ENCODE assay signal across 1 cellular context in the genomic region with DNA sequence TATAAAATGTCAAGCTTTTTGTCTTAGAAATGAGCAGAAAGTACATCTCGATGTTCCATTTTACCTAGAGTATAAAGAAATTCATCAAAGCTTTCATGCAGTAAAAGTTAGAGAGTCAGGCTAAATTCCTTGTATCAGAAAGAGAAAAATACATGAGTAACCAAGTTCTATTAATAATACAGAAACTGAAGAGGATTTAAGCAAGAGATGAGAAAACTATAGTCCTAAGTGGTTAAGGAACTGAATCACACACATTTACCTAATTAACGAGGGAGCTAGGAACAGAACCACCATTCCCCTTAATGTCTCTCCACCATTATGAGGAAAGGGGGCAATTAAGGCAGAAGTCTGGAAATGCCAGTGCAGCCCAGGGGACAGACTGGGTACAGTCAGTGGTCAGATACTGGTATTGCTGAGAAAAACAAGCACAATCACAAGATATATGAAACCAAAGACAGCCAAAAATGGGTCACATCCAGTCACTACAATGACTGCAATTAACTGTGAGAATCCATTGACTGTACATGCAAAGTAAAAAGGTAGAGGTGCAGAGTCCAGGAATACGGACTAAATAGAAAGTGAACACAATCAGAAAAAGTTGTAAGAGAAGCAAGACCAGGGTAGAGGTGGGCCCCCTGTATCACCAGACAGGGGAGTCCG.
TF ChIP-seq lines count a peak whose summit lies in the region.

No MANE protein-coding gene starts in this region.

TF ChIP-seq in WTC11, 78 proteins besides CTCF, POLR2A, EP300 and RAD21 (continued from another document):
- TF ChIP-seq ESRRA (CRISPR knock-in tag; IDR thresholded peaks at IDR 0.05; ENCODE audit: borderline replicate concordance), result no peak
- TF ChIP-seq, protein P1, sequence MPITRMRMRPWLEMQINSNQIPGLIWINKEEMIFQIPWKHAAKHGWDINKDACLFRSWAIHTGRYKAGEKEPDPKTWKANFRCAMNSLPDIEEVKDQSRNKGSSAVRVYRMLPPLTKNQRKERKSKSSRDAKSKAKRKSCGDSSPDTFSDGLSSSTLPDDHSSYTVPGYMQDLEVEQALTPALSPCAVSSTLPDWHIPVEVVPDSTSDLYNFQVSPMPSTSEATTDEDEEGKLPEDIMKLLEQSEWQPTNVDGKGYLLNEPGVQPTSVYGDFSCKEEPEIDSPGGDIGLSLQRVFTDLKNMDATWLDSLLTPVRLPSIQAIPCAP (CRISPR knock-in tag; IDR thresholded peaks at IDR 0.05), result no peak
- no peak for TF ChIP-seq RORB (CRISPR knock-in tag; IDR thresholded peaks at IDR 0.05)
- TF ChIP-seq ATF1 (CRISPR knock-in tag; IDR thresholded peaks at IDR 0.05), result no peak
- TF ChIP-seq ZNF317 (CRISPR knock-in tag; IDR thresholded peaks at IDR 0.05; ENCODE audit: borderline replicate concordance, low read depth), result no peak
- no peak for TF ChIP-seq SOX15 (CRISPR knock-in tag; IDR thresholded peaks at IDR 0.05)
- TF ChIP-seq, protein P2, sequence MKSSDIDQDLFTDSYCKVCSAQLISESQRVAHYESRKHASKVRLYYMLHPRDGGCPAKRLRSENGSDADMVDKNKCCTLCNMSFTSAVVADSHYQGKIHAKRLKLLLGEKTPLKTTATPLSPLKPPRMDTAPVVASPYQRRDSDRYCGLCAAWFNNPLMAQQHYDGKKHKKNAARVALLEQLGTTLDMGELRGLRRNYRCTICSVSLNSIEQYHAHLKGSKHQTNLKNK (CRISPR knock-in tag; IDR thresholded peaks at IDR 0.05), result no peak
- TF ChIP-seq, protein P3, sequence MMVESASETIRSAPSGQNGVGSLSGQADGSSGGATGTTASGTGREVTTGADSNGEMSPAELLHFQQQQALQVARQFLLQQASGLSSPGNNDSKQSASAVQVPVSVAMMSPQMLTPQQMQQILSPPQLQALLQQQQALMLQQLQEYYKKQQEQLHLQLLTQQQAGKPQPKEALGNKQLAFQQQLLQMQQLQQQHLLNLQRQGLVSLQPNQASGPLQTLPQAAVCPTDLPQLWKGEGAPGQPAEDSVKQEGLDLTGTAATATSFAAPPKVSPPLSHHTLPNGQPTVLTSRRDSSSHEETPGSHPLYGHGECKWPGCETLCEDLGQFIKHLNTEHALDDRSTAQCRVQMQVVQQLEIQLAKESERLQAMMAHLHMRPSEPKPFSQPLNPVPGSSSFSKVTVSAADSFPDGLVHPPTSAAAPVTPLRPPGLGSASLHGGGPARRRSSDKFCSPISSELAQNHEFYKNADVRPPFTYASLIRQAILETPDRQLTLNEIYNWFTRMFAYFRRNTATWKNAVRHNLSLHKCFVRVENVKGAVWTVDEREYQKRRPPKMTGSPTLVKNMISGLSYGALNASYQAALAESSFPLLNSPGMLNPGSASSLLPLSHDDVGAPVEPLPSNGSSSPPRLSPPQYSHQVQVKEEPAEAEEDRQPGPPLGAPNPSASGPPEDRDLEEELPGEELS (CRISPR knock-in tag; IDR thresholded peaks at IDR 0.05), result no peak
- TF ChIP-seq TEAD4 (CRISPR knock-in tag; IDR thresholded peaks at IDR 0.05), result no peak
- TF ChIP-seq RELA (CRISPR knock-in tag; IDR thresholded peaks at IDR 0.05; ENCODE audit: borderline replicate concordance), result no peak
